Comparison of ENCODE assay signal across 9 cellular contexts in genomic region chr17:28908640-28909098, GRCh38. TPM values are rescaled to one million over a fixed set of nuclear protein-coding genes. Genes with fewer than 3 reads are reported as not detected.
DNase-seq lines count a peak whose midpoint lies in the region; ATAC-seq, FAIRE-seq and TF ChIP-seq lines count a peak whose summit lies in the region.
"Had no signal": no experiment of that assay in that cellular context is flagged by ENCODE, and none has a peak within 500 bp of the region (broad histone marks: within the 10 kb centered on the region; RNA-seq: fewer than 3 reads in every experiment).

No MANE protein-coding gene starts in this region.

- H3K27me3 Mint-ChIP-seq in astrocyte (ENCODE audit: low read depth, unreplicated experiment) = no peaks in the 10 kb centered on the region

- peak overlapping the region; percentile 77 for H3K27ac Mint-ChIP-seq in astrocyte (ENCODE audit: unreplicated experiment)

- peak overlapping the region; percentile 5 for H3K4me2 ChIP-seq in GM23248 (ENCODE audit: unreplicated experiment)
- H3K4me2 ChIP-seq in astrocyte (ENCODE audit: low read length) = no peak overlapping the region
- H3K4me2 ChIP-seq in smooth muscle cell = no peak overlapping the region

- H3K36me3 Mint-ChIP-seq in astrocyte (ENCODE audit: low read depth, unreplicated experiment) = peaks cover 37% of the 10 kb centered on the region

- peaks cover 43% of the 10 kb centered on the region for H3K36me3 ChIP-seq in GM23248 (ENCODE audit: low read depth)
- peaks cover 66% of the 10 kb centered on the region for H3K36me3 ChIP-seq in astrocyte (ENCODE audit: insufficient read depth, low read length)
- peaks cover 82% of the 10 kb centered on the region for H3K36me3 ChIP-seq in left ventricle myocardium inferior
- no peaks in the 10 kb centered on the region for H3K36me3 ChIP-seq in smooth muscle cell (ENCODE audit: low read depth)

- peak; percentile 29 for FAIRE-seq in astrocyte (lab: Jason Lieb, UNC)

- peak overlapping the region; percentile 50 for H3K4me3 Mint-ChIP-seq in astrocyte (ENCODE audit: unreplicated experiment)

- in situ Hi-C loops in GM23248 (cut with MboI) = no loop called here

- H3K27me3 ChIP-seq in GM23248 (replicated peaks; ENCODE audit: insufficient read depth) = no peaks in the 10 kb centered on the region
- no peaks in the 10 kb centered on the region for H3K27me3 ChIP-seq in astrocyte (ENCODE audit: insufficient read depth, low read length)
- H3K27me3 ChIP-seq in left ventricle myocardium inferior (ENCODE audit: low read depth) = no peaks in the 10 kb centered on the region
- no peaks in the 10 kb centered on the region for H3K27me3 ChIP-seq in smooth muscle cell (ENCODE audit: low read depth)

- H3K9me2 ChIP-seq in GM23248 (ENCODE audit: insufficient read depth) = no peaks in the 10 kb centered on the region

- 2 to 4% methylated on average over 5 of the region's 5 CpGs for WGBS in GM23248 (ENCODE audit: low coverage in 1 of 2, low lambda C conversion rate in 2 of 2, missing lambda C conversion rate in 2 of 2), 2 experiments
- whole genome bisulfite sequencing in smooth muscle cell (ENCODE audit: low lambda C conversion rate) = 49% methylated on average over 5 of the region's 5 CpGs

- H2AFZ ChIP-seq in GM23248 = no peak overlapping the region
- H2AFZ ChIP-seq in astrocyte (ENCODE audit: low read depth, low read length) = no peak overlapping the region
- H2AFZ ChIP-seq in smooth muscle cell (ENCODE audit: low read depth) = no peak overlapping the region

- H3K27ac ChIP-seq in GM23248 (peak overlapping the region; percentile 60), astrocyte (ENCODE audit: low read depth, low read length) (no peak overlapping the region), left ventricle myocardium inferior (replicated peaks) (peak overlapping the region; percentile 69), smooth muscle cell (ENCODE audit: low read depth) (peak overlapping the region; percentile 58)

- H4K20me1 ChIP-seq in GM23248 (ENCODE audit: insufficient read depth) (no peaks in the 10 kb centered on the region), astrocyte (ENCODE audit: insufficient read depth, low read length) (peaks cover 86% of the 10 kb centered on the region), smooth muscle cell (ENCODE audit: low read depth) (peaks cover 66% of the 10 kb centered on the region)

- H3K79me2 ChIP-seq in GM23248 (ENCODE audit: insufficient read depth) (peaks cover 11% of the 10 kb centered on the region; the same call in 1 of the 2 replicates), astrocyte (ENCODE audit: insufficient read depth, low read length) (no peaks in the 10 kb centered on the region), smooth muscle cell (ENCODE audit: low read depth) (no peaks in the 10 kb centered on the region)

- intact Hi-C loops in left ventricle myocardium inferior (cut with micrococcal nuclease) = no loop called here

- H3K9me3 ChIP-seq in GM23248 (ENCODE audit: low read depth) = no peaks in the 10 kb centered on the region
- H3K9me3 ChIP-seq in astrocyte (ENCODE audit: insufficient read depth, low read depth, low read length) = no peaks in the 10 kb centered on the region
- no peaks in the 10 kb centered on the region for H3K9me3 ChIP-seq in left ventricle myocardium inferior (replicated peaks)
- H3K9me3 ChIP-seq in smooth muscle cell (replicated peaks; ENCODE audit: low read depth) = no peaks in the 10 kb centered on the region

- DNase-seq in GM23248 (peak; percentile 83), astrocyte (ENCODE audit: low read depth) (peak; percentile 61), left ventricle myocardium inferior (no peak), smooth muscle cell (lab: John Stamatoyannopoulos, UW; ENCODE audit: unreplicated experiment) (no peak), SKM-1 treated with dmso at 0.1 percent for 144 hours (lab: John Stamatoyannopoulos, UW; ENCODE audit: unreplicated experiment) (no peak), SKM-1 (lab: John Stamatoyannopoulos, UW; ENCODE audit: unreplicated experiment) (no peak)
- DNase-seq: activated gamma-delta T cell had no signal

- ATAC-seq in HG03439 (IDR thresholded peaks at IDR 0.05; ENCODE audit: unreplicated experiment) (no peak), HG03469 (IDR thresholded peaks at IDR 0.05; ENCODE audit: unreplicated experiment) (no peak)

- H3K9ac ChIP-seq in GM23248 (peak overlapping the region; percentile 19; the same call in 1 of the 2 replicates), astrocyte (ENCODE audit: low read length) (peak overlapping the region; percentile 1), smooth muscle cell (ENCODE audit: low read depth) (no peak overlapping the region)

- H3K4me1 Mint-ChIP-seq in astrocyte (ENCODE audit: low read depth, unreplicated experiment) = peaks cover 8% of the 10 kb centered on the region

- H3K4me3 ChIP-seq in GM23248 (no peak overlapping the region), astrocyte (ENCODE audit: insufficient read depth, low read depth, low read length) (no peak overlapping the region), left ventricle myocardium inferior (no peak overlapping the region), smooth muscle cell (no peak overlapping the region)

- no peaks in the 10 kb centered on the region for H3K9me3 Mint-ChIP-seq in astrocyte (ENCODE audit: unreplicated experiment)

- H3K4me1 ChIP-seq in GM23248 (ENCODE audit: insufficient read depth) (peaks cover 11% of the 10 kb centered on the region), astrocyte (ENCODE audit: insufficient read depth, low read length) (peaks cover 9% of the 10 kb centered on the region), left ventricle myocardium inferior (peaks cover 35% of the 10 kb centered on the region), smooth muscle cell (ENCODE audit: low read depth) (peaks cover 3% of the 10 kb centered on the region)

- TF ChIP-seq CTCF in astrocyte (IDR thresholded peaks at IDR 0.05; ENCODE audit: insufficient read depth, low read depth, low read length) (no peak), left ventricle myocardium inferior (IDR thresholded peaks at IDR 0.05; ENCODE audit: borderline replicate concordance) (no peak), smooth muscle cell (IDR thresholded peaks at IDR 0.05; ENCODE audit: borderline replicate concordance, insufficient read depth, poor library complexity, severe bottlenecking) (no peak)

- H3F3A ChIP-seq in GM23248 (ENCODE audit: insufficient read depth) (peaks cover 38% of the 10 kb centered on the region), smooth muscle cell (ENCODE audit: low read depth) (peaks cover 39% of the 10 kb centered on the region)

RNA-seq across cellular contexts. Expression of gene DHRS13, which starts 5.8 kb away (rescaled TPM):
- total RNA-seq in GM23248 (2014; rRNA removed; shearing (Covaris generic)) = 4.7 and 5.2 TPM in 2 replicates
- polyA plus RNA-seq in GM23248 (2016; fragmentation: Nextera tagmentation; extraction: Ambion mirVana) = 2.6 and 3.2 TPM in 2 replicates
- total RNA-seq in astrocyte = 4.3 and 4.5 TPM in 2 replicates
- 3.1 TPM for total RNA-seq in left ventricle myocardium inferior
- 6.0 and 8.2 TPM in 2 replicates for total RNA-seq in smooth muscle cell
- polyA plus RNA-seq in smooth muscle cell = 10.1 and 10.5 TPM in 2 replicates

RNA-seq across cellular contexts. Expression of gene FLOT2, which starts 11.1 kb away (rescaled TPM):
- 28.6 and 33.2 TPM in 2 replicates for total RNA-seq in GM23248 (2014; rRNA removed; shearing (Covaris generic))
- polyA plus RNA-seq in GM23248 (2016; fragmentation: Nextera tagmentation; extraction: Ambion mirVana) (55.0 TPM in 2 replicates), smooth muscle cell (40.1 and 58.3 TPM in 2 replicates)
- total RNA-seq in astrocyte (84.4 and 87.3 TPM in 2 replicates), left ventricle myocardium inferior (84.2 TPM), smooth muscle cell (18.1 and 20.1 TPM in 2 replicates)

RNA-seq across cellular contexts. Expression of gene PHF12, which starts 42.6 kb away (rescaled TPM):
- 27.7 and 46.9 TPM in 2 replicates for total RNA-seq in GM23248 (2014; rRNA removed; shearing (Covaris generic))
- polyA plus RNA-seq in GM23248 (2016; fragmentation: Nextera tagmentation; extraction: Ambion mirVana) = 5.9 and 6.1 TPM in 2 replicates
- total RNA-seq in astrocyte = 41.6 and 46.7 TPM in 2 replicates
- total RNA-seq in left ventricle myocardium inferior = 17.2 TPM
- 17.8 and 18.9 TPM in 2 replicates for total RNA-seq in smooth muscle cell
- 12.2 and 14.0 TPM in 2 replicates for polyA plus RNA-seq in smooth muscle cell

RNA-seq across cellular contexts. Expression of gene ERAL1, which starts 53.9 kb away (rescaled TPM):
- total RNA-seq in GM23248 (2014; rRNA removed; shearing (Covaris generic)) = 34.8 and 40.2 TPM in 2 replicates
- polyA plus RNA-seq in GM23248 (2016; fragmentation: Nextera tagmentation; extraction: Ambion mirVana) (58.1 and 60.0 TPM in 2 replicates), smooth muscle cell (58.9 and 59.3 TPM in 2 replicates)
- total RNA-seq in astrocyte (38.2 and 38.4 TPM in 2 replicates), left ventricle myocardium inferior (35.4 TPM), smooth muscle cell (30.0 and 37.6 TPM in 2 replicates)

Comparison
In these comparisons a context has a peak if more than half of its experiments do, and no peak if none do; other contexts are left out.
1. DNase-seq: peak in GM23248 (single experiment) and astrocyte (single experiment); none in left ventricle myocardium inferior (single experiment), smooth muscle cell (single experiment), SKM-1 treated with dmso at 0.1 percent for 144 hours (single experiment) and SKM-1 (single experiment).